In the genomic region with DNA sequence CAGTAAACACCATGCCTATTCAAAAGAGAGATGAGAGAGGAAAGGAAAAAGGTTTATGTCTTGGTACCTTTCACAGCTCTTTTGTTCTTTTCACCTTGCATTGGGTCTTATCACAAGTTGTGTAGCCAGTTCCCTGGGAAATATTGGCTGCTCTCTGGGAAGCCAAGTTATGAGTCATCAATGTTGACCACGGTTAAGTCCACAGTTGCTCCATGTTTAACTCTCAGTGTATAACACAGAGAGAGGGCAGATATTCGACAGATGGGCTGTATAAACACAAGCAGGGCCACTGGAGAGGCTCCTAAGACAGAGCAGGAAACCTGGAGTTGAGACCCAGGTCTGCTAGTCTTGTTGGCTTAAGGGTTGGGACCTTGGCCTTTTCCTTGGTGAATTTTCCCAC, we compare ENCODE assay signal across 18 cellular contexts.
DNase-seq lines count a peak whose midpoint lies in the region; ATAC-seq and TF ChIP-seq lines count a peak whose summit lies in the region.
"Had no signal": no experiment of that assay in that cellular context is flagged by ENCODE, and none has a peak within 500 bp of the region (broad histone marks: within the 10 kb centered on the region; RNA-seq: fewer than 3 reads in every experiment).

No MANE protein-coding gene starts in this region.

- H3K4me3 Mint-ChIP-seq in progenitor cell of endocrine pancreas (ENCODE audit: low read depth), result no peak overlapping the region
- H3K4me3 Mint-ChIP-seq: immature natural killer cell had no signal

- H3K4me1 ChIP-seq in GM23248 (ENCODE audit: insufficient read depth), result no peaks in the 10 kb centered on the region
- H3K4me1 ChIP-seq in foreskin keratinocyte, result no peaks in the 10 kb centered on the region
- H3K4me1 ChIP-seq: esophagus squamous epithelium, lower lobe of right lung, thyroid gland had no signal

- DNase-seq in GM23248, result peak; percentile 1
- DNase-seq in NCI-H146 treated with DMSO at 0.1 percent for 48 hours (lab: John Stamatoyannopoulos, UW; ENCODE audit: unreplicated experiment), result peak; percentile 71
- DNase-seq in brain microvascular endothelial cell, result peak; percentile 36
- DNase-seq in progenitor cell of endocrine pancreas (ENCODE audit: low spot score, unreplicated experiment), result no peak
- no peak for DNase-seq in AG08395 (ENCODE audit: low spot score)
- no peak for DNase-seq in NOMO-1 (lab: John Stamatoyannopoulos, UW; ENCODE audit: unreplicated experiment in 2 of 2)
- DNase-seq in foreskin keratinocyte, result no peak
- DNase-seq: activated CD4-positive, alpha-beta T cell treated with anti-CD3 and anti-CD28 coated beads, Interleukin-2, amount 50 U/mL, for 4 hours; effector memory CD4-positive, alpha-beta T cell; esophagus squamous epithelium; GOT3; immature natural killer cell; Karpas-422; lower lobe of right lung; NCI-H1417 treated with DMSO at 0.1 percent for 48 hours; NCI-H226; stimulated activated naive CD4-positive, alpha-beta T cell; thyroid gland had no signal

- H3K79me2 ChIP-seq in GM23248 (ENCODE audit: insufficient read depth), result no peaks in the 10 kb centered on the region

- peak overlapping the region; percentile 52 for H3K27ac Mint-ChIP-seq in progenitor cell of endocrine pancreas
- H3K27ac Mint-ChIP-seq: immature natural killer cell had no signal

- H3K9me3 ChIP-seq in GM23248 (ENCODE audit: low read depth), result no peaks in the 10 kb centered on the region
- H3K9me3 ChIP-seq: esophagus squamous epithelium, lower lobe of right lung, thyroid gland had no signal

- H3K4me2 ChIP-seq in GM23248 (ENCODE audit: unreplicated experiment), result no peak overlapping the region

- TF ChIP-seq CTCF in brain microvascular endothelial cell (IDR thresholded peaks at IDR 0.05; ENCODE audit: low read depth, low read length, missing control alignments) (no peak), progenitor cell of endocrine pancreas (IDR thresholded peaks at IDR 0.05; ENCODE audit: unreplicated experiment) (no peak), foreskin keratinocyte (conservative IDR thresholded peaks at IDR 0.05) (no peak)

- no peak overlapping the region for H3K9ac ChIP-seq in GM23248

- H3K27me3 ChIP-seq in GM23248 (replicated peaks; ENCODE audit: insufficient read depth) (no peaks in the 10 kb centered on the region), brain microvascular endothelial cell (replicated peaks) (no peaks in the 10 kb centered on the region), foreskin keratinocyte (no peaks in the 10 kb centered on the region)
- H3K27me3 ChIP-seq: esophagus squamous epithelium, thyroid gland had no signal

- H3K36me3 ChIP-seq in GM23248 (ENCODE audit: low read depth) (no peaks in the 10 kb centered on the region), brain microvascular endothelial cell (replicated peaks) (no peaks in the 10 kb centered on the region)
- H3K36me3 ChIP-seq: esophagus squamous epithelium, lower lobe of right lung, thyroid gland had no signal

- no peak for ATAC-seq in foreskin keratinocyte
- ATAC-seq: lower lobe of right lung had no signal

- 8 to 13% methylated on average over 2 of the region's 2 CpGs for WGBS in GM23248 (ENCODE audit: low coverage in 1 of 2, low lambda C conversion rate in 2 of 2, missing lambda C conversion rate in 2 of 2), 2 experiments

- no peak overlapping the region for H3K27ac ChIP-seq in GM23248
- no peak overlapping the region for H3K27ac ChIP-seq in brain microvascular endothelial cell
- no peak overlapping the region for H3K27ac ChIP-seq in foreskin keratinocyte
- H3K27ac ChIP-seq: esophagus squamous epithelium, lower lobe of right lung, thyroid gland had no signal

- H3K4me3 ChIP-seq in GM23248 (no peak overlapping the region), brain microvascular endothelial cell (ENCODE audit: low read depth, low read length) (no peak overlapping the region)
- H3K4me3 ChIP-seq: esophagus squamous epithelium, lower lobe of right lung, thyroid gland had no signal

- H3K9me3 Mint-ChIP-seq in progenitor cell of endocrine pancreas (ENCODE audit: low read depth), result no peaks in the 10 kb centered on the region
- H3K9me3 Mint-ChIP-seq: immature natural killer cell had no signal

- in situ Hi-C loops in GM23248 (cut with MboI), result no loop called here
- in situ Hi-C loops in brain microvascular endothelial cell (cut with HindIII; ENCODE audit: low pct_ligation_motif_present, low sequenced_read_pairs), result no loop called here

- no peaks in the 10 kb centered on the region for H3K4me1 Mint-ChIP-seq in progenitor cell of endocrine pancreas (ENCODE audit: low read depth)
- H3K4me1 Mint-ChIP-seq: immature natural killer cell had no signal

- H3F3A ChIP-seq in GM23248 (ENCODE audit: insufficient read depth), result no peaks in the 10 kb centered on the region

- H3K36me3 Mint-ChIP-seq in progenitor cell of endocrine pancreas (ENCODE audit: insufficient read depth), result no peaks in the 10 kb centered on the region
- H3K36me3 Mint-ChIP-seq: immature natural killer cell had no signal

- no peaks in the 10 kb centered on the region for H4K20me1 ChIP-seq in GM23248 (ENCODE audit: insufficient read depth)

- peaks cover 3% of the 10 kb centered on the region for H3K27me3 Mint-ChIP-seq in progenitor cell of endocrine pancreas

- H2AFZ ChIP-seq in GM23248, result no peak overlapping the region

- no peaks in the 10 kb centered on the region for H3K9me2 ChIP-seq in GM23248 (ENCODE audit: insufficient read depth)

Comparison
In these comparisons a context has a peak if more than half of its experiments do, and no peak if none do; other contexts are left out.
1. DNase-seq: peak in GM23248 (single experiment), NCI-H146 treated with DMSO at 0.1 percent for 48 hours (single experiment) and brain microvascular endothelial cell (single experiment); none in progenitor cell of endocrine pancreas (single experiment), AG08395 (single experiment), NOMO-1 (0 of 2) and foreskin keratinocyte (0 of 2).